8 cellular contexts compared by ENCODE assay signal in genomic region chr12:51368640-51369517, GRCh38.
DNase-seq lines count a peak whose midpoint lies in the region; ATAC-seq and TF ChIP-seq lines count a peak whose summit lies in the region.

No MANE protein-coding gene starts in this region.

- TF ChIP-seq POLR2A in GM19099 (IDR thresholded peaks at IDR 0.05; ENCODE audit: extremely low read depth, insufficient read length, low read depth): peak; percentile 25

- peak; percentile 55 for DNase-seq in Ammon's horn (ENCODE audit: low spot score)
- DNase-seq in RPMI8226: peak; percentile 93
- DNase-seq in activated T-helper 1 cell treated with anti-CD3 and anti-CD28 coated beads, Interleukin-2, amount 50 U/mL, for 16 hours (ENCODE audit: low read depth in 1 of 2, low spot score in 1 of 2): peak; percentile 68 to 74
- peak; percentile 55 for DNase-seq in kidney glomerular epithelial cell (lab: John Stamatoyannopoulos, UW)
- peak; percentile 71 to 81 for DNase-seq in stimulated activated CD8-positive, alpha-beta memory T cell treated with anti-CD3 and anti-CD28 coated beads, Interleukin-15, amount 100 ng/mL, for 4 hours (ENCODE audit: low read depth in 2 of 2)
- DNase-seq in NCI-H1092 (lab: John Stamatoyannopoulos, UW): no peak

- ATAC-seq in HG03175 (IDR thresholded peaks at IDR 0.05; ENCODE audit: unreplicated experiment): peak; percentile 99
